In the genomic region with DNA sequence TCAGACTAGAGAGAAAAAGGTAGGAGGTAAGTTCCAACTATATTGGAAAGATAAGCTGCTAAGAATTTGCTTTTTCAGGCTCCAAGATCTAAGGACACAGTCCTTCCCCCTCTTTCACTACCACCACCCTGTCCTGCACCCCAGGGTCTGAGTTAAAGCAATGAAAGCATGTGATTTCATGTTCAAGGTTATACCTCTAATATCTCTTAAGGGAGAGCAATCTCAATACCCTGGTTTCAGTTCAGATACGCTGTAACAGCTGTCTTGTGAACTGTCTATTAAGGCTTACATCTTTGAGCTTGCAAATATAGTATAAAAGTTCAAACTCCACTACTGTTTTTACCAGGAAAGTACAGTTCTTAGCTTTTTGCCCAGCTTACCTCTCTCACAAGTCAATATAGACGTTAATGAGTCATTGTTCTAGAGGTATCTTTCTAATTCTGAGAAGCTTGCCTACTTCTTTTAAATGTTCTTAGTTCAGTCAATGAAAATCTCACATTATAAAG, we compare ENCODE assay signal across 33 cellular contexts. TPM values are rescaled to one million over a fixed set of nuclear protein-coding genes. Genes with fewer than 3 reads are reported as not detected.
"Had no signal": no experiment of that assay in that cellular context is flagged by ENCODE, and none has a peak within 500 bp of the region (broad histone marks: within the 10 kb centered on the region; RNA-seq: fewer than 3 reads in every experiment).

No MANE protein-coding gene starts in this region.

- H3K4me3 Mint-ChIP-seq: activated CD4-positive, alpha-beta T cell treated with anti-CD3 and anti-CD28 coated beads, Interleukin-2, amount 10 ng/mL, durations not matched to agents 7 days and 5 days; activated naive CD4-positive, alpha-beta T cell treated with anti-CD3 and anti-CD28 coated beads, Interleukin-2, amount 10 ng/mL, durations not matched to agents 7 days and 5 days; activated naive CD8-positive, alpha-beta T cell; activated naive CD8-positive, alpha-beta T cell treated with anti-CD3 and anti-CD28 coated beads, Interleukin-2, amount 50 U/mL, for 24 hours; activated T-helper 1 cell treated with anti-CD3 and anti-CD28 coated beads, Interleukin-12 subunit alpha, Interleukin-12 subunit beta, Interleukin-2, Interleukin-4 antibody, amounts not matched to agents 30 ng/mL and 10 ng/mL and 1 ng/mL, durations not matched to agents 14 hours and 24 hours and 36 hours; T-helper 1 cell treated with Interleukin-12 subunit alpha and Interleukin-12 subunit beta and Interleukin-4 antibody, amounts not matched to agents 30 μg/mL and 1 μg/mL, for 36 hours; T-helper 2 cell treated with Interferon-gamma antibody and Interleukin-4, amounts not matched to agents 5 μg/mL and 100 μg/mL, for 36 hours had no signal

- ATAC-seq: activated naive CD8-positive, alpha-beta T cell treated with anti-CD3 and anti-CD28 coated beads, Interleukin-2, amount 50 U/mL, for 24 hours; PC-3 had no signal

- DNase-seq: activated CD4-positive, alpha-beta T cell treated with anti-CD3 and anti-CD28 coated beads, Interleukin-2, amount 10 ng/mL, durations not matched to agents 7 days and 5 days; activated effector memory CD4-positive, alpha-beta T cell treated with Interleukin-2 at 50 U/mL for 16 hours; activated naive CD4-positive, alpha-beta T cell treated with anti-CD3 and anti-CD28 coated beads, Interleukin-2, amount 10 ng/mL, durations not matched to agents 7 days and 5 days; activated naive CD8-positive, alpha-beta T cell treated with anti-CD3 and anti-CD28 coated beads, Interleukin-2, amount 50 U/mL, for 24 hours; activated T-cell treated with anti-CD3 and anti-CD28 coated beads, Interleukin-2, amount 50 U/mL, for 1 hour; anterior cingulate cortex; central memory CD4-positive, alpha-beta T cell; Kasumi-1; KG1; MM.1S; MV-4-11; NCI-H1092; NCI-H146; NCI-H187; NCI-H2029 treated with DMSO at 0.1 percent for 48 hours; NCI-H2107; NCI-H2171; NCI-H510A; NCI-H526; NCI-H748 treated with DMSO at 0.1 percent for 48 hours; NK-92 treated with Interleukin-12 subunit alpha and Interleukin-12 subunit beta, amount 100 ng/mL, for 24 hours; PC-3; Peyer's patch; RPMI8226; SHP77 treated with DMSO at 0.1 percent for 48 hours; SK-N-SH had no signal

- H3K4me2 ChIP-seq: SK-N-SH had no signal

- H3K36me3 ChIP-seq: Peyer's patch, SJSA1 had no signal

- H3K9me3 ChIP-seq: Peyer's patch, SK-N-SH had no signal

- H3K9me2 ChIP-seq: SK-N-SH had no signal

- H3K27me3 ChIP-seq: Peyer's patch had no signal

- H3K4me3 ChIP-seq: Peyer's patch, SJSA1 had no signal

- H3K9ac ChIP-seq: SK-N-SH had no signal

- H3K36me3 Mint-ChIP-seq: activated naive CD4-positive, alpha-beta T cell treated with anti-CD3 and anti-CD28 coated beads, Interleukin-2, amount 10 ng/mL, durations not matched to agents 7 days and 5 days; activated naive CD8-positive, alpha-beta T cell; brain had no signal

- H3K27ac Mint-ChIP-seq: activated CD4-positive, alpha-beta T cell treated with anti-CD3 and anti-CD28 coated beads, Interleukin-2, amount 10 ng/mL, durations not matched to agents 7 days and 5 days; activated naive CD4-positive, alpha-beta T cell treated with anti-CD3 and anti-CD28 coated beads, Interleukin-2, amount 10 ng/mL, durations not matched to agents 7 days and 5 days; activated naive CD8-positive, alpha-beta T cell; activated naive CD8-positive, alpha-beta T cell treated with anti-CD3 and anti-CD28 coated beads, Interleukin-2, amount 50 U/mL, for 24 hours; activated T-helper 1 cell treated with anti-CD3 and anti-CD28 coated beads, Interleukin-12 subunit alpha, Interleukin-12 subunit beta, Interleukin-2, Interleukin-4 antibody, amounts not matched to agents 30 ng/mL and 10 ng/mL and 1 ng/mL, durations not matched to agents 14 hours and 24 hours and 36 hours; brain; T-helper 1 cell treated with Interleukin-12 subunit alpha and Interleukin-12 subunit beta and Interleukin-4 antibody, amounts not matched to agents 30 μg/mL and 1 μg/mL, for 36 hours; T-helper 2 cell treated with Interferon-gamma antibody and Interleukin-4, amounts not matched to agents 5 μg/mL and 100 μg/mL, for 36 hours had no signal

- H3K4me1 Mint-ChIP-seq: activated naive CD4-positive, alpha-beta T cell treated with anti-CD3 and anti-CD28 coated beads, Interleukin-2, amount 10 ng/mL, durations not matched to agents 7 days and 5 days; activated naive CD8-positive, alpha-beta T cell treated with anti-CD3 and anti-CD28 coated beads, Interleukin-2, amount 50 U/mL, for 24 hours had no signal

- H3K9me3 Mint-ChIP-seq: activated CD4-positive, alpha-beta T cell treated with anti-CD3 and anti-CD28 coated beads, Interleukin-2, amount 10 ng/mL, durations not matched to agents 7 days and 5 days; activated naive CD4-positive, alpha-beta T cell treated with anti-CD3 and anti-CD28 coated beads, Interleukin-2, amount 10 ng/mL, durations not matched to agents 7 days and 5 days; activated naive CD8-positive, alpha-beta T cell treated with anti-CD3 and anti-CD28 coated beads, Interleukin-2, amount 50 U/mL, for 24 hours; activated T-helper 1 cell treated with anti-CD3 and anti-CD28 coated beads, Interleukin-12 subunit alpha, Interleukin-12 subunit beta, Interleukin-2, Interleukin-4 antibody, amounts not matched to agents 30 ng/mL and 10 ng/mL and 1 ng/mL, durations not matched to agents 14 hours and 24 hours and 36 hours; T-helper 1 cell treated with Interleukin-12 subunit alpha and Interleukin-12 subunit beta and Interleukin-4 antibody, amounts not matched to agents 30 μg/mL and 1 μg/mL, for 36 hours; T-helper 2 cell treated with Interferon-gamma antibody and Interleukin-4, amounts not matched to agents 5 μg/mL and 100 μg/mL, for 36 hours had no signal

RNA-seq across cellular contexts. Expression of gene CPVL, which starts 2.6 kb away (rescaled TPM):
- total RNA-seq: activated CD4-positive, alpha-beta T cell treated with anti-CD3 and anti-CD28 coated beads, Interleukin-2, amount 10 ng/mL, durations not matched to agents 7 days and 5 days; activated T-helper 1 cell treated with anti-CD3 and anti-CD28 coated beads, Interleukin-12 subunit alpha, Interleukin-12 subunit beta, Interleukin-2, Interleukin-4 antibody, amounts not matched to agents 30 ng/mL and 10 ng/mL and 1 ng/mL, durations not matched to agents 14 hours and 24 hours and 36 hours; bronchial epithelial cell had no signal
- polyA plus RNA-seq: SK-N-SH had no signal

RNA-seq across cellular contexts. Expression of gene CHN2, which starts 50.8 kb away (rescaled TPM):
- total RNA-seq: activated T-helper 1 cell treated with anti-CD3 and anti-CD28 coated beads, Interleukin-12 subunit alpha, Interleukin-12 subunit beta, Interleukin-2, Interleukin-4 antibody, amounts not matched to agents 30 ng/mL and 10 ng/mL and 1 ng/mL, durations not matched to agents 14 hours and 24 hours and 36 hours had no signal
